In genomic region chr2:222859786-222860726, GRCh38 we compare ENCODE assay signal across 1 cellular context.
TF ChIP-seq lines count a peak whose summit lies in the region.

No MANE protein-coding gene starts in this region.

TF ChIP-seq in HepG2, 621 proteins besides CTCF, POLR2A, EP300 and RAD21 (continued from another document and continues in another):
- TF ChIP-seq RNF219 (CRISPR knock-in tag; IDR thresholded peaks at IDR 0.05) (peak; percentile 46; the same call in 1 of the 2 replicates), PRDM4 (CRISPR knock-in tag; IDR thresholded peaks at IDR 0.05; ENCODE audit: borderline replicate concordance) (no peak), ZNF33B (CRISPR knock-in tag; IDR thresholded peaks at IDR 0.05) (no peak), ISL2 (CRISPR knock-in tag; IDR thresholded peaks at IDR 0.05) (0 out of 2 replicates have a peak, but pooled peaks have one; percentile 31), MTF2 (CRISPR knock-in tag; IDR thresholded peaks at IDR 0.05; ENCODE audit: borderline replicate concordance) (no peak), SATB2 (CRISPR knock-in tag; IDR thresholded peaks at IDR 0.05) (no peak), ZBTB21 (CRISPR knock-in tag; IDR thresholded peaks at IDR 0.05) (no peak), FOXO4 (CRISPR knock-in tag; conservative IDR thresholded peaks at IDR 0.05) (no peak), CREB3 (CRISPR knock-in tag; IDR thresholded peaks at IDR 0.05) (no peak), ZNF513 (CRISPR knock-in tag; conservative IDR thresholded peaks at IDR 0.05) (no peak), TBX3 (IDR thresholded peaks at IDR 0.05; ENCODE audit: borderline replicate concordance) (no peak), SP1 (IDR thresholded peaks at IDR 0.05) (no peak), SP1 (CRISPR knock-in tag; IDR thresholded peaks at IDR 0.05) (no peak), DR1 (CRISPR knock-in tag; IDR thresholded peaks at IDR 0.05) (no peak), ZNF776 (CRISPR knock-in tag; IDR thresholded peaks at IDR 0.05) (no peak), GTF3A (CRISPR knock-in tag; conservative IDR thresholded peaks at IDR 0.05) (peak; percentile 53; the same call in 1 of the 2 replicates), POLR2G (IDR thresholded peaks at IDR 0.05; ENCODE audit: low read depth, low read length) (no peak), ZFP37 (CRISPR knock-in tag; IDR thresholded peaks at IDR 0.05; ENCODE audit: borderline replicate concordance) (no peak), NFE2L1 (CRISPR knock-in tag; IDR thresholded peaks at IDR 0.05; ENCODE audit: borderline replicate concordance) (no peak), ZNF878 (CRISPR knock-in tag; IDR thresholded peaks at IDR 0.05) (0 out of 2 replicates have a peak, but pooled peaks have one; percentile 6), ZNF766 (CRISPR knock-in tag; IDR thresholded peaks at IDR 0.05; ENCODE audit: borderline replicate concordance) (no peak), GLMP (CRISPR knock-in tag; IDR thresholded peaks at IDR 0.05; ENCODE audit: borderline replicate concordance) (no peak), ZNF7 (CRISPR knock-in tag; IDR thresholded peaks at IDR 0.05) (no peak), SNAPC5 (CRISPR knock-in tag; IDR thresholded peaks at IDR 0.05; ENCODE audit: borderline replicate concordance) (no peak), NR0B2 (CRISPR knock-in tag; IDR thresholded peaks at IDR 0.05) (no peak), ZNF784 (CRISPR knock-in tag; IDR thresholded peaks at IDR 0.05; ENCODE audit: borderline replicate concordance) (no peak), FOXJ3 (CRISPR knock-in tag; IDR thresholded peaks at IDR 0.05; ENCODE audit: borderline replicate concordance) (peak; percentile 46; the same call in 1 of the 2 replicates), AGO1 (IDR thresholded peaks at IDR 0.05; ENCODE audit: low read depth, low read length, poor library complexity, severe bottlenecking) (no peak), NFIC (IDR thresholded peaks at IDR 0.05; ENCODE audit: low read length) (peak; percentile 21; the same call in 1 of the 2 replicates), ZNF790 (CRISPR knock-in tag; IDR thresholded peaks at IDR 0.05; ENCODE audit: borderline replicate concordance) (no peak), ZBTB40 (IDR thresholded peaks at IDR 0.05) (no peak), ZBTB40 (CRISPR knock-in tag; IDR thresholded peaks at IDR 0.05) (no peak), HNRNPLL (IDR thresholded peaks at IDR 0.05; ENCODE audit: low read depth, low read length, poor library complexity, severe bottlenecking) (no peak), HBP1 (CRISPR knock-in tag; IDR thresholded peaks at IDR 0.05; ENCODE audit: low read depth) (no peak), ZNF343 (CRISPR knock-in tag; IDR thresholded peaks at IDR 0.05) (no peak)
